Comparison of ENCODE assay signal across 9 cellular contexts in genomic region chr14:74502236-74503019, GRCh38. TPM values are rescaled to one million over a fixed set of nuclear protein-coding genes. Genes with fewer than 3 reads are reported as not detected.
DNase-seq lines count a peak whose midpoint lies in the region; ATAC-seq and TF ChIP-seq lines count a peak whose summit lies in the region.
"Had no signal": no experiment of that assay in that cellular context is flagged by ENCODE, and none has a peak within 500 bp of the region (broad histone marks: within the 10 kb centered on the region; RNA-seq: fewer than 3 reads in every experiment).

No MANE protein-coding gene starts in this region.

- no peak overlapping the region for H3K4me3 ChIP-seq in IMR-90 (ENCODE audit: insufficient read depth, low read depth, low read length)
- H3K4me3 ChIP-seq in uterus = no peak overlapping the region
- H3K4me3 ChIP-seq: SK-N-MC had no signal

- H3K27me3 ChIP-seq in IMR-90 (ENCODE audit: control insufficient read depth, insufficient read depth, low read length) (no peaks in the 10 kb centered on the region), uterus (no peaks in the 10 kb centered on the region)

- dilution Hi-C loops in IMR-90 (cut with HindIII; ENCODE audit: low sequenced_read_pairs, unreplicated experiment) = no loop called here

- peak overlapping the region; percentile 80 for H2BK120ac ChIP-seq in IMR-90 (ENCODE audit: low read depth, low read length)

- no peaks in the 10 kb centered on the region for H4K20me1 ChIP-seq in IMR-90 (ENCODE audit: insufficient read depth, low read length)

- no peak overlapping the region for H2BK5ac ChIP-seq in IMR-90 (ENCODE audit: low read depth, low read length, poor library complexity, severe bottlenecking)

- intact Hi-C loops in IMR-90 (cut with micrococcal nuclease) (no loop called here), left cardiac atrium (cut with DNase I) (loop anchor here (5.0 to 10.0 kb wide), 2 partner anchors 110 to 112 kb away; partner anchors contain the start of gene LTBP2 (in 2 of the 2)), uterus (cut with DNase I; ENCODE audit: low total_unique reads) (loop anchor here (5.0 to 10.0 kb wide), 2 partner anchors 110 to 212 kb away; partner anchors contain the start of genes AREL1, FCF1 and LTBP2)

- H3K18ac ChIP-seq in IMR-90 (ENCODE audit: low read depth, low read length) = no peak overlapping the region

- no peaks in the 10 kb centered on the region for H3K9me3 ChIP-seq in IMR-90 (ENCODE audit: control insufficient read depth, insufficient read depth, low read length)
- no peaks in the 10 kb centered on the region for H3K9me3 ChIP-seq in uterus

- no TSS peak for BruUV-seq in IMR-90 (replicated peaks; lab: Mats Ljungman, UMichigan)

- peak; percentile 49 for TF ChIP-seq CTCF in IMR-90 (conservative IDR thresholded peaks at IDR 0.05; ENCODE audit: low read depth, low read length)
- peak; percentile 80 for TF ChIP-seq CTCF in VCaP (conservative IDR thresholded peaks at IDR 0.05)
- peak in 3 of 4 experiments; percentile 18 to 27 (median 23) for TF ChIP-seq CTCF in uterus (IDR thresholded peaks at IDR 0.05)

- peak overlapping the region; percentile 69 for H3K4ac ChIP-seq in IMR-90 (ENCODE audit: low read depth, low read length)

- H2AK5ac ChIP-seq in IMR-90 (ENCODE audit: low read depth, low read length) = peak overlapping the region; percentile 79

- TF ChIP-seq POLR2A in IMR-90 (IDR thresholded peaks at IDR 0.05; ENCODE audit: low read depth, low read length) (no peak), uterus (IDR thresholded peaks at IDR 0.05) (no peak)

- H3K9me1 ChIP-seq in IMR-90 (ENCODE audit: insufficient read depth, low read length) = no peaks in the 10 kb centered on the region

- in situ Hi-C loops in IMR-90 (cut with MboI; ENCODE audit: low sequenced_read_pairs) (loop anchor here (5.0 to 10.0 kb wide), 2 partner anchors 105 to 292 kb away; no protein-coding TSS in a partner anchor), ACHN (cut with HindIII; ENCODE audit: low pct_ligation_motif_present, low pct_unique_long_range_greater_than_20kb, low sequenced_read_pairs) (no loop called here)

- H3K79me1 ChIP-seq in IMR-90 (ENCODE audit: low read depth in 1 of 2, low read length in 2 of 2) = peaks cover 7 to 18% of the 10 kb centered on the region in 2 experiments

- H2AK9ac ChIP-seq in IMR-90 (replicated peaks; ENCODE audit: low read depth, low read length, poor library complexity) = peak overlapping the region; percentile 71

- H3K36me3 ChIP-seq in IMR-90 (ENCODE audit: control insufficient read depth, insufficient read depth, low read length) (peaks cover 28% of the 10 kb centered on the region), uterus (no peaks in the 10 kb centered on the region)

- peak overlapping the region; percentile 62; the same call in 1 of the 3 replicates for H2BK15ac ChIP-seq in IMR-90 (ENCODE audit: low read depth, low read length)

- H4K5ac ChIP-seq in IMR-90 (ENCODE audit: low read depth, low read length) = peak overlapping the region; percentile 33; the same call in 1 of the 2 replicates

- H4K8ac ChIP-seq in IMR-90 (ENCODE audit: low read depth in 2 of 2, low read length in 2 of 2) = no peak overlapping the region

- DNase-seq in DMS53 treated with DMSO at 0.1 percent for 48 hours (lab: John Stamatoyannopoulos, UW; ENCODE audit: unreplicated experiment) (peak; percentile 46), IMR-90 (peak; percentile 45), left cardiac atrium (no peak), uterus (peak in 1 of 2 donors; percentile 32), ACHN (no peak)

- ATAC-seq in IMR-90 (ENCODE audit: low read depth) (peak; percentile 64), left cardiac atrium (peak; percentile 9 to 50), GM18909 (IDR thresholded peaks at IDR 0.05; ENCODE audit: poor library complexity, unreplicated experiment) (no peak), GM21576 (IDR thresholded peaks at IDR 0.05; ENCODE audit: unreplicated experiment) (no peak)

- CTCF ChIA-PET in IMR-90 (lab: Yijun Ruan, JAX) = interaction anchor here (0.5 to 1.2 kb wide), 4 partner anchors 9 to 298 kb away, joined by 3 to 4 read pairs (median 3); partner anchors contain the start of genes ISCA2 and NPC2

- TF ChIP-seq RAD21 in IMR-90 (IDR thresholded peaks at IDR 0.05; ENCODE audit: low read length) = peak; percentile 47

- H3K14ac ChIP-seq in IMR-90 (replicated peaks; ENCODE audit: low read depth, low read length) = no peak overlapping the region; the same call in 1 of the 2 replicates

- H3K9ac ChIP-seq in IMR-90 (ENCODE audit: low read depth, low read length) = no peak overlapping the region

- POLR2A ChIA-PET in IMR-90 (lab: Charles Lee; ENCODE audit: unreplicated experiment) = no interaction called here

- WGBS in IMR-90 (ENCODE audit: extremely low coverage in 2 of 2, insufficient read length in 1 of 2), 2 experiments = no CpG with 5 or more reads among the region's 21 CpGs

- no peak overlapping the region for H3K56ac ChIP-seq in IMR-90 (ENCODE audit: extremely low read depth, insufficient read depth, low read length)

- H3K4me1 ChIP-seq in IMR-90 (ENCODE audit: control insufficient read depth, insufficient read depth, low read length) = peaks cover 3% of the 10 kb centered on the region; the same call in 1 of the 2 replicates
- no peaks in the 10 kb centered on the region for H3K4me1 ChIP-seq in uterus

- no peak overlapping the region for H3K4me2 ChIP-seq in IMR-90 (ENCODE audit: low read depth, low read length)

- H2BK20ac ChIP-seq in IMR-90 (ENCODE audit: low read depth, low read length) = peak overlapping the region; percentile 83; the same call in 1 of the 2 replicates

- H4K91ac ChIP-seq in IMR-90 (ENCODE audit: insufficient read depth, low read depth, low read length) = no peak overlapping the region

- H2AFZ ChIP-seq in IMR-90 (replicated peaks; ENCODE audit: low read length, poor library complexity) = no peak overlapping the region

- 0 out of 2 replicates have a peak overlapping the region, but pooled peaks have one; percentile 29 for H3K23ac ChIP-seq in IMR-90 (ENCODE audit: low read depth, low read length)

- H3K27ac ChIP-seq in IMR-90 (ENCODE audit: insufficient read depth, low read length) = no peak overlapping the region
- no peak overlapping the region for H3K27ac ChIP-seq in VCaP
- H3K27ac ChIP-seq in uterus = peak overlapping the region in 1 of 2 donors; percentile 64
- H3K27ac ChIP-seq: SK-N-MC had no signal

TF ChIP-seq in IMR-90, 13 proteins besides CTCF, POLR2A, EP300 and RAD21:
- TF ChIP-seq ELK1 (IDR thresholded peaks at IDR 0.05; ENCODE audit: borderline replicate concordance, low read depth, low read length) = no peak
- TF ChIP-seq NFE2L2 (IDR thresholded peaks at IDR 0.05; ENCODE audit: low read depth, low read length) = no peak
- TF ChIP-seq CEBPB (IDR thresholded peaks at IDR 0.05; ENCODE audit: low read depth, low read length) = no peak
- no peak for TF ChIP-seq RCOR1 (IDR thresholded peaks at IDR 0.05; ENCODE audit: insufficient replicate concordance, low read length)
- no peak for TF ChIP-seq MXI1 (IDR thresholded peaks at IDR 0.05; ENCODE audit: borderline replicate concordance, low read depth, low read length)
- TF ChIP-seq USF2 (IDR thresholded peaks at IDR 0.05; ENCODE audit: low read depth, low read length) = no peak
- TF ChIP-seq SMC3 (IDR thresholded peaks at IDR 0.05; ENCODE audit: low read depth, low read length) = peak; percentile 45; the same call in 1 of the 2 replicates
- no peak for TF ChIP-seq MAZ (IDR thresholded peaks at IDR 0.05; ENCODE audit: borderline replicate concordance, low read depth, low read length)

RNA-seq across cellular contexts. Expression of gene ISCA2, which starts 8.9 kb away (rescaled TPM):
- total RNA-seq in IMR-90 (2012; rRNA removed) (5.4 and 9.2 TPM in 2 replicates), left cardiac atrium (10 to 100 TPM; 34.1 to 39.1 TPM), uterus (10 to 100 TPM in 2 of 4 donors, 1 to 10 TPM in 2; 1.0 to 22.2 (median 11.0) TPM)
- 25.7 and 25.8 TPM in 2 replicates for polyA plus RNA-seq in IMR-90 (2012; rRNA removed)
- polyA plus RNA-seq in IMR-90 (2012; cell fraction: cytosol; rRNA removed) = 2.7 and 5.1 TPM in 2 replicates
- polyA plus RNA-seq in IMR-90 (2012; cell fraction: nucleus; rRNA removed; ENCODE audit: low replicate concordance) = 1.3 and 5.5 TPM in 2 replicates

RNA-seq across cellular contexts. Expression of gene NPC2, which starts 9.3 kb away (rescaled TPM):
- total RNA-seq in IMR-90 (2012; rRNA removed) (123 and 210 TPM in 2 replicates), left cardiac atrium (100 to 1,000 TPM; 156 to 157 TPM), uterus (100 to 1,000 TPM; 151 to 353 (median 209) TPM)
- polyA plus RNA-seq in IMR-90 (2012; rRNA removed) = 272 and 273 TPM in 2 replicates
- 197 and 369 TPM in 2 replicates for polyA plus RNA-seq in IMR-90 (2012; cell fraction: cytosol; rRNA removed)
- polyA plus RNA-seq in IMR-90 (2012; cell fraction: nucleus; rRNA removed; ENCODE audit: low replicate concordance) = 66.2 and 72.0 TPM in 2 replicates

Comparison
In these comparisons a context has a peak if more than half of its experiments do, and no peak if none do; other contexts are left out.
1. DNase-seq: peak in DMS53 treated with DMSO at 0.1 percent for 48 hours (single experiment) and IMR-90 (single experiment); none in left cardiac atrium (single experiment) and ACHN (single experiment).
2. ATAC-seq: peak in IMR-90 (single experiment) and left cardiac atrium (2 of 2); none in GM18909 (single experiment) and GM21576 (single experiment).
3. CTCF ChIP-seq: peak in every context shown above with its lines; median percentile 80 in VCaP; 49 in IMR-90; 23 in uterus.